In the genomic region with DNA sequence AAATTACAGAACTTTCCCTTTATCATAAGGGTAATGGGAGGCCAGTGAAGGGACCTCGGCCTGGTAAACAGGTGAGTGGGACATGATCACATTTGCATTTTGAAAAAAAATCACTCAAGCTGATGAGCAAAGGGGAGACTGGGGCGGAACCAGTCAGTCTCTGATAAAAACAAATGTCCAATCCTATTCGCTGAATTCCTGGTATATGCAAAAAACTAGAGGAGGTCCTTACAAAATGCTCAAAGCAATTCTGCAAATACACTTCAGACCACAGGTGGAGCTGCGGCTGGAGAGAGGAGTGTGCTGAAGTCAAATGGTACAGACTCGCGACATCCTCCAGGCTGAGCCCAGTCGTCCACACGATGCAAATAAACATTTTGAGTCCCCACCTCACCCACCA, we compare ENCODE assay signal across 8 cellular contexts.
DNase-seq lines count a peak whose midpoint lies in the region; ATAC-seq, FAIRE-seq and TF ChIP-seq lines count a peak whose summit lies in the region.
"Had no signal": no experiment of that assay in that cellular context is flagged by ENCODE, and none has a peak within 500 bp of the region (broad histone marks: within the 10 kb centered on the region; RNA-seq: fewer than 3 reads in every experiment).

No MANE protein-coding gene starts in this region.

- H3K27ac ChIP-seq in astrocyte (ENCODE audit: low read depth, low read length) = no peak overlapping the region
- H3K27ac ChIP-seq in naive thymus-derived CD4-positive, alpha-beta T cell (ENCODE audit: low read depth, low read length) = peak overlapping the region; percentile 67
- no peak overlapping the region for H3K27ac ChIP-seq in substantia nigra (ENCODE audit: low read depth, low read length, poor library complexity, severe bottlenecking)

- POLR2A ChIA-PET in naive thymus-derived CD4-positive, alpha-beta T cell (lab: Charles Lee) = interaction anchor here (0.7 to 20.0 kb wide), 14 partner anchors 9 to 173 kb away, joined by 3 to 356 read pairs (median 3); no protein-coding TSS in a partner anchor

- no peak overlapping the region for H3K27ac Mint-ChIP-seq in astrocyte (ENCODE audit: unreplicated experiment)
- peak overlapping the region in 8 of 9 donors; percentile 87 to 99 (median 94) for H3K27ac Mint-ChIP-seq in naive thymus-derived CD4-positive, alpha-beta T cell

- no peaks in the 10 kb centered on the region for H3K27me3 ChIP-seq in GM06990 (replicated peaks; ENCODE audit: control insufficient read depth, insufficient read depth, low read length)
- H3K27me3 ChIP-seq in MG63 = no peaks in the 10 kb centered on the region
- no peaks in the 10 kb centered on the region for H3K27me3 ChIP-seq in astrocyte (ENCODE audit: insufficient read depth, low read length)
- H3K27me3 ChIP-seq in naive thymus-derived CD4-positive, alpha-beta T cell (ENCODE audit: control insufficient read depth in 2 of 2, insufficient read depth in 2 of 2, low read length in 2 of 2) = no peaks in the 10 kb centered on the region

- in situ Hi-C loops in GM13977 (cut with MboI; ENCODE audit: low pct_unique_long_range_greater_than_20kb, low sequenced_read_pairs, unreplicated experiment) = no loop called here

- H3K36me3 ChIP-seq in GM06990 (ENCODE audit: control insufficient read depth, insufficient read depth, low read length) = no peaks in the 10 kb centered on the region
- H3K36me3 ChIP-seq in MG63 = no peaks in the 10 kb centered on the region
- H3K36me3 ChIP-seq in astrocyte (ENCODE audit: insufficient read depth, low read length) = no peaks in the 10 kb centered on the region
- no peaks in the 10 kb centered on the region for H3K36me3 ChIP-seq in naive thymus-derived CD4-positive, alpha-beta T cell (ENCODE audit: control insufficient read depth in 2 of 3, insufficient read depth in 3 of 3, low read length in 3 of 3)

- H2AFZ ChIP-seq in astrocyte (ENCODE audit: low read depth, low read length) = no peak overlapping the region

- H3K79me2 ChIP-seq in astrocyte (ENCODE audit: insufficient read depth, low read length) = peaks cover 99% of the 10 kb centered on the region

- DNase-seq in GM06990 (ENCODE audit: extremely low read depth, insufficient read length) = no peak
- DNase-seq in MG63 = peak; percentile 28
- no peak for DNase-seq in astrocyte (ENCODE audit: low read depth)
- peak in 7 of 9 donors; percentile 56 to 72 (median 65) for DNase-seq in naive thymus-derived CD4-positive, alpha-beta T cell
- DNase-seq in substantia nigra (lab: John Stamatoyannopoulos, UW) = no peak
- DNase-seq in GDM1 (lab: John Stamatoyannopoulos, UW) = no peak
- no peak for DNase-seq in GM13977 (ENCODE audit: low spot score)
- DNase-seq: left ventricle myocardium superior had no signal

- H4K20me1 ChIP-seq in astrocyte (ENCODE audit: insufficient read depth, low read length) = peaks cover 85% of the 10 kb centered on the region

- H3K9ac ChIP-seq in astrocyte (ENCODE audit: low read length) = no peak overlapping the region

- H3K4me1 ChIP-seq in astrocyte (ENCODE audit: insufficient read depth, low read length) = peaks cover 10% of the 10 kb centered on the region
- peaks cover 54 to 87% of the 10 kb centered on the region in 2 donors for H3K4me1 ChIP-seq in naive thymus-derived CD4-positive, alpha-beta T cell (ENCODE audit: control insufficient read depth in 2 of 2, insufficient read depth in 2 of 2, low read length in 2 of 2)

- no peak for FAIRE-seq in astrocyte (lab: Jason Lieb, UNC)

- intact Hi-C loops in naive thymus-derived CD4-positive, alpha-beta T cell (cut with micrococcal nuclease) = loop anchor here in 1 of 2 donors (1.0 to 2.0 kb wide), 5 partner anchors 9 to 95 kb away; no protein-coding TSS in a partner anchor

- ATAC-seq in naive thymus-derived CD4-positive, alpha-beta T cell = peak; percentile 69
- ATAC-seq: left ventricle myocardium superior had no signal

- H3K4me1 Mint-ChIP-seq in astrocyte (ENCODE audit: low read depth, unreplicated experiment) = peaks cover 63% of the 10 kb centered on the region
- peaks cover 41 to 99% (median 96%) of the 10 kb centered on the region in 7 donors for H3K4me1 Mint-ChIP-seq in naive thymus-derived CD4-positive, alpha-beta T cell

- H3K4me3 ChIP-seq in GM06990 (replicated peaks; ENCODE audit: low read depth, low read length) = no peak overlapping the region
- peak overlapping the region; percentile 19; the same call in 1 of the 2 replicates for H3K4me3 ChIP-seq in MG63
- no peak overlapping the region for H3K4me3 ChIP-seq in astrocyte (ENCODE audit: insufficient read depth, low read depth, low read length)
- peak overlapping the region; percentile 20 for H3K4me3 ChIP-seq in naive thymus-derived CD4-positive, alpha-beta T cell (ENCODE audit: low read length)

- no peaks in the 10 kb centered on the region for H3K27me3 Mint-ChIP-seq in astrocyte (ENCODE audit: low read depth, unreplicated experiment)
- H3K27me3 Mint-ChIP-seq in naive thymus-derived CD4-positive, alpha-beta T cell = peaks cover 0 to 44% (median 0%) of the 10 kb centered on the region in 5 donors

- TF ChIP-seq CTCF in GM06990 (IDR thresholded peaks at IDR 0.05; ENCODE audit: insufficient read depth, low read length, poor library complexity, severe bottlenecking) (peak; percentile 23), astrocyte (IDR thresholded peaks at IDR 0.05; ENCODE audit: insufficient read depth, low read depth, low read length) (peak; percentile 3), GM13977 (IDR thresholded peaks at IDR 0.05; ENCODE audit: extremely low read depth, insufficient read depth, missing control alignments) (no peak)

- H3K9me3 ChIP-seq in MG63 (no peaks in the 10 kb centered on the region), astrocyte (ENCODE audit: insufficient read depth, low read depth, low read length) (no peaks in the 10 kb centered on the region)
- no peaks in the 10 kb centered on the region for H3K9me3 ChIP-seq in naive thymus-derived CD4-positive, alpha-beta T cell (ENCODE audit: control insufficient read depth in 2 of 3, low read length in 3 of 3)

- CTCF ChIA-PET in naive thymus-derived CD4-positive, alpha-beta T cell (lab: Charles Lee) = interaction anchor here (0.6 to 1.5 kb wide), 11 partner anchors 9 to 700 kb away, joined by 3 to 8 read pairs (median 4); no protein-coding TSS in a partner anchor

- H3K4me3 Mint-ChIP-seq in astrocyte (ENCODE audit: unreplicated experiment) = no peak overlapping the region
- H3K4me3 Mint-ChIP-seq in naive thymus-derived CD4-positive, alpha-beta T cell = peak overlapping the region in 9 of 10 donors; percentile 40 to 82 (median 69)

- H3K36me3 Mint-ChIP-seq in astrocyte (ENCODE audit: low read depth, unreplicated experiment) = peaks cover 2% of the 10 kb centered on the region
- peaks cover 3 to 30% (median 7%) of the 10 kb centered on the region in 5 donors for H3K36me3 Mint-ChIP-seq in naive thymus-derived CD4-positive, alpha-beta T cell

- H3K9me3 Mint-ChIP-seq in astrocyte (ENCODE audit: unreplicated experiment) = no peaks in the 10 kb centered on the region
- no peaks in the 10 kb centered on the region for H3K9me3 Mint-ChIP-seq in naive thymus-derived CD4-positive, alpha-beta T cell

- no peak overlapping the region for H3K4me2 ChIP-seq in astrocyte (ENCODE audit: low read length)

Comparison
In these comparisons a context has a peak if more than half of its experiments do, and no peak if none do; other contexts are left out.
1. DNase-seq: peak in MG63 (single experiment) and naive thymus-derived CD4-positive, alpha-beta T cell (7 of 9); none in GM06990 (single experiment), astrocyte (single experiment), substantia nigra (0 of 49), GDM1 (single experiment) and GM13977 (single experiment).
2. H3K4me3 ChIP-seq: peak in MG63 (single experiment) and naive thymus-derived CD4-positive, alpha-beta T cell (single experiment); none in GM06990 (single experiment) and astrocyte (single experiment).